Comparison of ENCODE assay signal across 10 cellular contexts in the genomic region with DNA sequence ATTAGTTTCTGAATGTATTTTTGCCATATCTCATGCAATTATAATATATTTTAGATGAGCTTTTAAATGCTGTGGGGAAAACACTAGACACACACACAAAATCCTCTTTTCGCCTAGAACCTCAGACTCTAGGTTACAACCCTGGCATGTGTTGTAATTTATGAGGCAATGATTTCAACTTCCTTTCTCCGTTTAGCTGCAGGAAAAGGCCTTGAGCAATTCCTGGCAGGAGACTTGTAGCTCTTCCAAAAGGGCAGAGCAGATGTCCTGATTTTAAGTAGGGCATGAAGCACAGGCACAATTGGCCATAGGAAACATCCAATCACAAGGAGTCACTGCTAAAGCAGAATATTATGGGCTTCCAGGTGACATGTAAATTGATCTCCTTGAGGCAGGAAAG.
DNase-seq lines count a peak whose midpoint lies in the region; ATAC-seq, FAIRE-seq and TF ChIP-seq lines count a peak whose summit lies in the region.
"Had no signal": no experiment of that assay in that cellular context is flagged by ENCODE, and none has a peak within 500 bp of the region (broad histone marks: within the 10 kb centered on the region; RNA-seq: fewer than 3 reads in every experiment).

No MANE protein-coding gene starts in this region.

- ATAC-seq in omental fat pad (ENCODE audit: low FRiP score) (peak; percentile 88), HG02642 (IDR thresholded peaks at IDR 0.05; ENCODE audit: poor library complexity, unreplicated experiment) (no peak)

- TF ChIP-seq CTCF in epithelial cell of esophagus (IDR thresholded peaks at IDR 0.05; ENCODE audit: insufficient read depth, low read depth, low read length, missing control alignments) (no peak), omental fat pad (IDR thresholded peaks at IDR 0.05) (no peak)

- FAIRE-seq in RCC 7860 (lab: Jason Lieb, UNC): no peak

- peak; percentile 9 for DNase-seq in COR-L47 (lab: John Stamatoyannopoulos, UW)
- DNase-seq in NCI-H2196 (lab: John Stamatoyannopoulos, UW; ENCODE audit: unreplicated experiment): peak; percentile 35
- DNase-seq in epithelial cell of esophagus (ENCODE audit: low read depth): peak; percentile 65
- no peak for DNase-seq in omental fat pad (ENCODE audit: low spot score)
- DNase-seq in RCC 7860 (ENCODE audit: low spot score): no peak
- no peak for DNase-seq in amniotic stem cell (lab: John Stamatoyannopoulos, UW)
- DNase-seq in NCI-H1930 (lab: John Stamatoyannopoulos, UW): no peak
- DNase-seq: T-helper 2 cell had no signal

- no peak overlapping the region for H3K4me3 ChIP-seq in epithelial cell of esophagus (ENCODE audit: low read length)
- H3K4me3 ChIP-seq: dorsolateral prefrontal cortex had no signal

Comparison
In these comparisons a context has a peak if more than half of its experiments do, and no peak if none do; other contexts are left out.
1. DNase-seq: peak in COR-L47 (single experiment), NCI-H2196 (single experiment) and epithelial cell of esophagus (single experiment); none in omental fat pad (single experiment), RCC 7860 (single experiment), amniotic stem cell (single experiment) and NCI-H1930 (0 of 2).